In the genomic region with DNA sequence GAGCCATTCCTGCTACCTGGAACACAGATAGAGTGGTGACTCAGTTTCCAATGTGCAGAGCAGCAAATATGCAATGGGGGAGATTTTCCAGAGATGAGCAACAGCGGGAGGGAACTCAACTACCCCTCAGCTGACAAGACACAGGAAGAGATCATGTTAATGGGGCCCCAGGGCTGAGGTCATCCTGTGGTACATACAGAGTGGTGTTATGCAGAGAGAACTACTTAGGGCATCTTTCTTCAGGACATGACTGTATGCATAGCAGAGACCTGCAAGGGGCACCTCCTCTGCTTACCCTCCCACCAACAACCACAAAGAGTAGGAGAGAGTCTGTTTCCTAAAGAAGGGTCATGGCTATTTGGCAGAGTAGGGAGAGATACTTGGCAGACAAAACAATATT, we compare ENCODE assay signal across 8 cellular contexts. TPM values are rescaled to one million over a fixed set of nuclear protein-coding genes. Genes with fewer than 3 reads are reported as not detected.
DNase-seq lines count a peak whose midpoint lies in the region; ATAC-seq, FAIRE-seq and TF ChIP-seq lines count a peak whose summit lies in the region.

No MANE protein-coding gene starts in this region.

- POLR2A ChIA-PET in CD4-positive, alpha-beta memory T cell (lab: Charles Lee; ENCODE audit: partially characterized antibody) = interaction anchor here (0.6 kb wide), 1 partner anchor 1962 kb away, joined by 3 read pairs; no protein-coding TSS in a partner anchor
- POLR2A ChIA-PET in GM12878 (lab: Charles Lee) = interaction anchor here (0.6 kb wide), 2 partner anchors 8 to 488 kb away, joined by 3 to 4 read pairs; no protein-coding TSS in a partner anchor

- TF ChIP-seq RAD21 in GM12878 (IDR thresholded peaks at IDR 0.05; ENCODE audit: insufficient read depth, low read depth, low read length) = no peak

- no peaks in the 10 kb centered on the region for H3K27me3 ChIP-seq in CD4-positive, alpha-beta memory T cell (ENCODE audit: insufficient read depth, low read length)
- no peaks in the 10 kb centered on the region for H3K27me3 ChIP-seq in GM12878 (replicated peaks in 1 of 2; ENCODE audit: control insufficient read depth in 2 of 2, insufficient read depth in 2 of 2, low read length in 1 of 2)

- no TSS peak for BruUV-seq in GM12878 (replicated peaks; lab: Mats Ljungman, UMichigan)

- H3K27me3 Mint-ChIP-seq in CD4-positive, alpha-beta memory T cell = no peaks in the 10 kb centered on the region

- TF ChIP-seq POLR2A in GM12878 (IDR thresholded peaks at IDR 0.05; ENCODE audit: low read depth, low read length) = no peak

- peak overlapping the region; percentile 43; the same call in 1 of the 2 replicates for H2AFZ ChIP-seq in GM12878 (ENCODE audit: control insufficient read depth, low read depth, low read length)

- H3K4me3 Mint-ChIP-seq in CD4-positive, alpha-beta memory T cell = peak overlapping the region; percentile 79 to 93 (median 89)

- DNase-seq in CD4-positive, alpha-beta memory T cell = no peak
- DNase-seq in GM12878 (ENCODE audit: low read depth, low spot score) (no peak), OCI-M2 (lab: John Stamatoyannopoulos, UW; ENCODE audit: unreplicated experiment) (no peak), HT-29 (ENCODE audit: low spot score) (no peak), cortex of kidney (lab: John Stamatoyannopoulos, UW) (no peak), NCI-H1048 (lab: John Stamatoyannopoulos, UW) (no peak)

- no peak overlapping the region for H3K27ac ChIP-seq in CD4-positive, alpha-beta memory T cell (ENCODE audit: low read depth, low read length)
- no peak overlapping the region for H3K27ac ChIP-seq in GM12878 (ENCODE audit: control insufficient read depth, insufficient read depth)

- TF ChIP-seq CTCF in GM12878 (IDR thresholded peaks at IDR 0.05 in 2 of 3, conservative IDR thresholded peaks at IDR 0.05 in 1 of 3; ENCODE audit: control insufficient read depth in 2 of 3, extremely low read depth in 1 of 3, insufficient read depth in 1 of 3, low read depth in 3 of 3, low read length in 3 of 3) = no peak

- H3K9me3 Mint-ChIP-seq in CD4-positive, alpha-beta memory T cell = no peaks in the 10 kb centered on the region

- in situ Hi-C loops in GM12878 (cut with MboI) = loop anchor here (10.0 kb wide), 1 partner anchor 1234 kb away; a partner anchor contains a TSS

- H3K9ac ChIP-seq in GM12878 (ENCODE audit: control insufficient read depth, insufficient read depth, low read length) = no peak overlapping the region

- SMC1A ChIA-PET in GM12878 (lab: Charles Lee; ENCODE audit: uncharacterized antibody, unreplicated experiment) = interaction anchor here (1.2 to 4.0 kb wide), 3 partner anchors 15 to 92 kb away, joined by 4 to 21 read pairs (median 5); no protein-coding TSS in a partner anchor

- H4K20me1 ChIP-seq in GM12878 (ENCODE audit: control insufficient read depth, insufficient read depth) = no peaks in the 10 kb centered on the region

- FAIRE-seq in GM12878 (lab: Jason Lieb, UNC) = peak; percentile 59

- H3K36me3 ChIP-seq in CD4-positive, alpha-beta memory T cell (ENCODE audit: insufficient read depth, low read length) = no peaks in the 10 kb centered on the region
- no peaks in the 10 kb centered on the region for H3K36me3 ChIP-seq in GM12878 (ENCODE audit: control insufficient read depth in 2 of 2, insufficient read depth in 2 of 2, low read length in 1 of 2)

- WGBS in GM12878 (ENCODE audit: insufficient coverage, insufficient replicate concordance, low lambda C conversion rate, missing lambda C conversion rate) = 68% methylated on average over 1 of the region's 1 CpG

- peak overlapping the region; percentile 72 for H3K4me2 ChIP-seq in GM12878 (ENCODE audit: control insufficient read depth, insufficient read depth)

- no peaks in the 10 kb centered on the region for H3K79me2 ChIP-seq in GM12878 (ENCODE audit: control insufficient read depth, insufficient read depth, low read length)

- TF ChIP-seq EP300 in GM12878 (IDR thresholded peaks at IDR 0.05; ENCODE audit: borderline replicate concordance in 1 of 2, control insufficient read depth in 1 of 2, low read depth in 2 of 2, low read length in 2 of 2) = no peak

- CTCF ChIA-PET in CD4-positive, alpha-beta memory T cell (lab: Charles Lee; ENCODE audit: partially characterized antibody) = no interaction called here
- CTCF ChIA-PET in GM12878 (lab: Yijun Ruan, JAX) = no interaction called here

- intact Hi-C loops in CD4-positive, alpha-beta memory T cell (cut with micrococcal nuclease) = loop anchor here (10.0 kb wide), 2 partner anchors 676 to 976 kb away; a partner anchor contains a TSS
- intact Hi-C loops in GM12878 (cut with micrococcal nuclease; ENCODE audit: unreplicated experiment) = loop anchor here (10.0 kb wide), 1 partner anchor 1234 kb away; a partner anchor contains a TSS

- RAD21 ChIA-PET in GM12878 (lab: Charles Lee; ENCODE audit: unreplicated experiment) = no interaction called here

- H3K27ac Mint-ChIP-seq in CD4-positive, alpha-beta memory T cell = peak overlapping the region in 6 of 7 donors; percentile 1 to 87 (median 74)

- ATAC-seq in GM19455 (IDR thresholded peaks at IDR 0.05; ENCODE audit: unreplicated experiment) (peak; percentile 34), HG03432 (IDR thresholded peaks at IDR 0.05; ENCODE audit: unreplicated experiment) (peak; percentile 39), GM12878 (peak; percentile 80)

- peak overlapping the region in 1 of 2 donors; percentile 14 for H3K4me3 ChIP-seq in CD4-positive, alpha-beta memory T cell (ENCODE audit: low read length in 2 of 2)
- H3K4me3 ChIP-seq in GM12878 = peak overlapping the region; percentile 1; the same call in 1 of the 2 replicates

- no peaks in the 10 kb centered on the region for H3K9me3 ChIP-seq in CD4-positive, alpha-beta memory T cell (ENCODE audit: control insufficient read depth in 1 of 2, low read length in 2 of 2)
- H3K9me3 ChIP-seq in GM12878 (replicated peaks; ENCODE audit: control insufficient read depth, insufficient read depth, low read length) = no peaks in the 10 kb centered on the region

- no peaks in the 10 kb centered on the region for H3K36me3 Mint-ChIP-seq in CD4-positive, alpha-beta memory T cell

- H3K4me1 ChIP-seq in CD4-positive, alpha-beta memory T cell (ENCODE audit: insufficient read depth, low read length) = peaks cover 7% of the 10 kb centered on the region
- peaks cover 24% of the 10 kb centered on the region for H3K4me1 ChIP-seq in GM12878 (ENCODE audit: control insufficient read depth, insufficient read depth, low read length)

- H3K4me1 Mint-ChIP-seq in CD4-positive, alpha-beta memory T cell = peaks cover 14 to 25% (median 17%) of the 10 kb centered on the region in 4 donors

TF ChIP-seq in GM12878, 131 proteins besides CTCF, POLR2A, EP300 and RAD21 (continues in another document):
- TF ChIP-seq EED (IDR thresholded peaks at IDR 0.05; ENCODE audit: low read depth) (peak; percentile 37; the same call in 1 of the 2 replicates), KLF5 (IDR thresholded peaks at IDR 0.05; ENCODE audit: partially characterized antibody) (no peak), YY1 (IDR thresholded peaks at IDR 0.05; ENCODE audit: low read depth, low read length) (no peak), NR2C2 (IDR thresholded peaks at IDR 0.05; ENCODE audit: borderline replicate concordance, control insufficient read depth, insufficient read length, low read depth) (no peak), CREB1 (IDR thresholded peaks at IDR 0.05; ENCODE audit: low read depth) (no peak)
- TF ChIP-seq, protein P1, sequence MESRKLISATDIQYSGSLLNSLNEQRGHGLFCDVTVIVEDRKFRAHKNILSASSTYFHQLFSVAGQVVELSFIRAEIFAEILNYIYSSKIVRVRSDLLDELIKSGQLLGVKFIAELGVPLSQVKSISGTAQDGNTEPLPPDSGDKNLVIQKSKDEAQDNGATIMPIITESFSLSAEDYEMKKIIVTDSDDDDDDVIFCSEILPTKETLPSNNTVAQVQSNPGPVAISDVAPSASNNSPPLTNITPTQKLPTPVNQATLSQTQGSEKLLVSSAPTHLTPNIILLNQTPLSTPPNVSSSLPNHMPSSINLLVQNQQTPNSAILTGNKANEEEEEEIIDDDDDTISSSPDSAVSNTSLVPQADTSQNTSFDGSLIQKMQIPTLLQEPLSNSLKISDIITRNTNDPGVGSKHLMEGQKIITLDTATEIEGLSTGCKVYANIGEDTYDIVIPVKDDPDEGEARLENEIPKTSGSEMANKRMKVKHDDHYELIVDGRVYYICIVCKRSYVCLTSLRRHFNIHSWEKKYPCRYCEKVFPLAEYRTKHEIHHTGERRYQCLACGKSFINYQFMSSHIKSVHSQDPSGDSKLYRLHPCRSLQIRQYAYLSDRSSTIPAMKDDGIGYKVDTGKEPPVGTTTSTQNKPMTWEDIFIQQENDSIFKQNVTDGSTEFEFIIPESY (IDR thresholded peaks at IDR 0.05) = no peak
- TF ChIP-seq, protein P2, sequence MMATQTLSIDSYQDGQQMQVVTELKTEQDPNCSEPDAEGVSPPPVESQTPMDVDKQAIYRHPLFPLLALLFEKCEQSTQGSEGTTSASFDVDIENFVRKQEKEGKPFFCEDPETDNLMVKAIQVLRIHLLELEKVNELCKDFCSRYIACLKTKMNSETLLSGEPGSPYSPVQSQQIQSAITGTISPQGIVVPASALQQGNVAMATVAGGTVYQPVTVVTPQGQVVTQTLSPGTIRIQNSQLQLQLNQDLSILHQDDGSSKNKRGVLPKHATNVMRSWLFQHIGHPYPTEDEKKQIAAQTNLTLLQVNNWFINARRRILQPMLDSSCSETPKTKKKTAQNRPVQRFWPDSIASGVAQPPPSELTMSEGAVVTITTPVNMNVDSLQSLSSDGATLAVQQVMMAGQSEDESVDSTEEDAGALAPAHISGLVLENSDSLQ (IDR thresholded peaks at IDR 0.05) = no peak

RNA-seq across cellular contexts. Expression of a gene that starts 6.8 kb away (rescaled TPM):
- 10 to 100 TPM; 46.6 to 52.2 TPM for total RNA-seq in CD4-positive, alpha-beta memory T cell
- polyA plus RNA-seq in CD4-positive, alpha-beta memory T cell = 10 to 100 TPM; 21.2 to 40.1 TPM
- 210 and 223 TPM in 2 replicates for total RNA-seq in GM12878 (2013; cell fraction: nucleolus; rRNA removed)
- total RNA-seq in GM12878 (2014; rRNA removed) (52.6 and 58.6 TPM in 2 replicates), GM12878 (2014; rRNA removed; fragmentation: Illumina TruSeq; extraction: Trizol) (61.0 and 62.4 TPM in 2 replicates), GM12878 (2021) (46.7 and 48.9 TPM in 2 replicates)
- polyA plus RNA-seq in GM12878 (2011; ENCODE audit: low read depth) = 18.8 TPM
- polyA plus RNA-seq in GM12878 (2011; rRNA removed) (50.0 and 56.7 TPM in 2 replicates), GM12878 (2014; fragmentation: Illumina TruSeq; extraction: Trizol) (43.7 and 57.6 TPM in 2 replicates), GM12878 (2014; fragmentation: Nextera tagmentation; extraction: Ambion mirVana) (1 to 10 TPM; 5.5 to 5.8 TPM), GM12878 (2014; rRNA removed) (26.9 and 30.5 TPM in 2 replicates), GM12878 (2016; fragmentation: Nextera tagmentation; extraction: Ambion mirVana) (10 to 100 TPM; 40.7 to 43.8 TPM)
- polyA plus RNA-seq in GM12878 (2011; cell fraction: cytosol; rRNA removed) = 36.9 and 37.2 TPM in 2 replicates
- 33.2 and 33.3 TPM in 2 replicates for polyA plus RNA-seq in GM12878 (2011; cell fraction: nucleus; rRNA removed)
- 18.9 and 21.7 TPM in 2 replicates for polyA plus RNA-seq in GM12878 (2012)
- 95.1 and 112 TPM in 2 replicates for polyA minus RNA-seq in GM12878 (2011; rRNA and poly(A)+ RNA removed)
- 35.2 and 36.5 TPM in 2 replicates for polyA minus RNA-seq in GM12878 (2011; cell fraction: cytosol; rRNA and poly(A)+ RNA removed)
- polyA minus RNA-seq in GM12878 (2011; cell fraction: nucleus; rRNA and poly(A)+ RNA removed) = 76.8 and 114 TPM in 2 replicates
- 9.8 and 13.0 TPM in 2 replicates for total RNA-seq in HT-29 (2014; rRNA removed; shearing (Covaris generic))
